In the genomic region with DNA sequence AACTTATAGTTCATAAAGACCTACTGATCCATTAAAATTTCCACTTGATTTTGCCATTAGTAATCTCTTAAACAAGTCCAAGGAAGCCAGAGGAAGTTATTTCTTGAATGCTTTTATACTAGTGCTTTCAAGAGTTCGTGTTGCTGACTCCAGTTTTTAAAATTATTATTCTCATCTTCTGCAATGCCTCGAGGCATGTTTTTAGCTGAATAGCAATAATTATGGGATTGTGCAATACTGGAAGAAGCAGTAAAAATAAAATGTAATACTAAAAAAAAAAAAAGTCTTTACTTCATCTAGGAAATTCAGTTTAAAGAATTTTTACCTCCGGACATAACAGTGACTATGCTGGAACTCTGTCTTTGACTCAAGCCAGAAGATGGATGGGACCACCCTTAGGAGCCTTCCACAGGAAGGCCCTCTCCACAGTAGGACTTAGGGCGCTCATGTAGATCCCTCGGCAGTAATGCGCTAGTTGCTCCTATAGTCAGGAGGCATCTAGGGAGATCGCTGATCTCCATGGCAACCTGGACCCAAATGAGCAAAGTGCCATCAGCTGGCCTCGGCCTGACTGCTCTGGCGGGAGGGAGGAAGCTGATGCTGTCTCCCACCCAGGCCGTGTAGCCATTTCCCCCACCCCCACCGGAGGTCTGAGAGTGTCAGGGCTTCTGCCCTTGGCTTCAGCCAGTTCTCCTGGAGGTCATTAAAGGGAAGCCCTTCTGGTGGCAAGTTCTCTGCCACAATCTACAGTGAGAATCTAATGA, we compare ENCODE assay signal across 13 cellular contexts. TPM values are rescaled to one million over a fixed set of nuclear protein-coding genes. Genes with fewer than 3 reads are reported as not detected.
DNase-seq lines count a peak whose midpoint lies in the region; ATAC-seq and TF ChIP-seq lines count a peak whose summit lies in the region.
"Had no signal": no experiment of that assay in that cellular context is flagged by ENCODE, and none has a peak within 500 bp of the region (broad histone marks: within the 10 kb centered on the region; RNA-seq: fewer than 3 reads in every experiment).

No MANE protein-coding gene starts in this region.

- no peak overlapping the region for H2AFZ ChIP-seq in MM.1S (ENCODE audit: low read length)
- H2AFZ ChIP-seq: neural progenitor cell had no signal

- 0 out of 2 replicates have a peak, but pooled peaks cover 4% of the 10 kb centered on the region for H3F3A ChIP-seq in MM.1S (ENCODE audit: insufficient read depth, low read length)

- TF ChIP-seq CTCF in MM.1S (IDR thresholded peaks at IDR 0.05; ENCODE audit: low read length) (no peak), type B pancreatic cell (conservative IDR thresholded peaks at IDR 0.05) (no peak)

- H3K4me3 ChIP-seq in MM.1S (ENCODE audit: low read length) (no peak overlapping the region), mucosa of rectum (ENCODE audit: low read length in 2 of 2) (no peak overlapping the region)
- H3K4me3 ChIP-seq: neural progenitor cell had no signal

- no peak overlapping the region for H3K9ac ChIP-seq in MM.1S (ENCODE audit: low read length)
- H3K9ac ChIP-seq in mucosa of rectum (ENCODE audit: low read depth in 1 of 2, low read length in 2 of 2) = no peak overlapping the region
- H3K9ac ChIP-seq: neural progenitor cell had no signal

- no peak for ATAC-seq in GM21390 (IDR thresholded peaks at IDR 0.05; ENCODE audit: unreplicated experiment)
- ATAC-seq: activated CD8-positive, alpha-beta T cell treated with anti-CD3 and anti-CD28 coated beads for 36 hours; CD8-positive, alpha-beta T cell had no signal

- no peaks in the 10 kb centered on the region for H3K36me3 ChIP-seq in MM.1S (replicated peaks; ENCODE audit: insufficient read depth, low read length)
- H3K36me3 ChIP-seq in mucosa of rectum (ENCODE audit: control insufficient read depth in 2 of 2, insufficient read depth in 2 of 2, low read length in 2 of 2) = no peaks in the 10 kb centered on the region
- H3K36me3 ChIP-seq: neural progenitor cell had no signal

- H3K9me2 ChIP-seq in MM.1S (replicated peaks; ENCODE audit: insufficient read depth, low read length) = no peaks in the 10 kb centered on the region

- DNase-seq in MM.1S (no peak), dedifferentiated amniotic fluid mesenchymal stem cell (ENCODE audit: extremely low spot score) (peak; percentile 54), type B pancreatic cell (ENCODE audit: extremely low spot score, unreplicated experiment) (peak; percentile 57), activated gamma-delta T cell treated with Interleukin-2 at 50 U/mL for 16 hours (no peak)
- DNase-seq in activated T-cell treated with anti-CD3 and anti-CD28 coated beads, Interleukin-2, amount 50 U/mL, for 48 hours = no peak
- DNase-seq: activated CD8-positive, alpha-beta T cell treated with anti-CD3 and anti-CD28 coated beads for 36 hours; CD8-positive, alpha-beta T cell; stimulated activated CD4-positive, alpha-beta T cell treated with anti-CD3 and anti-CD28 coated beads, Interleukin-12 subunit alpha, Interleukin-12 subunit beta, amount 100 ng/mL, for 4 hours; substantia nigra had no signal

- peaks cover 5% of the 10 kb centered on the region for H3K9me3 Mint-ChIP-seq in type B pancreatic cell
- H3K9me3 Mint-ChIP-seq: activated CD8-positive, alpha-beta T cell treated with anti-CD3 and anti-CD28 coated beads for 36 hours; CD8-positive, alpha-beta T cell; neural progenitor cell had no signal

- H3K9me3 ChIP-seq in MM.1S (replicated peaks; ENCODE audit: insufficient read depth, low read length) (no peaks in the 10 kb centered on the region), mucosa of rectum (ENCODE audit: control insufficient read depth in 2 of 2, low read length in 2 of 2) (no peaks in the 10 kb centered on the region)

- peaks cover 19% of the 10 kb centered on the region for H3K36me3 Mint-ChIP-seq in type B pancreatic cell
- H3K36me3 Mint-ChIP-seq: CD8-positive, alpha-beta T cell had no signal

- no peak overlapping the region for H3K4me3 Mint-ChIP-seq in type B pancreatic cell
- H3K4me3 Mint-ChIP-seq: activated CD8-positive, alpha-beta T cell treated with anti-CD3 and anti-CD28 coated beads for 36 hours; CD8-positive, alpha-beta T cell; neural progenitor cell had no signal

- H4K20me1 ChIP-seq in MM.1S (ENCODE audit: insufficient read depth, low read length) = no peaks in the 10 kb centered on the region

- peaks cover 30% of the 10 kb centered on the region for H3K4me1 ChIP-seq in MM.1S (ENCODE audit: low read length)
- peaks cover 0 to 3% of the 10 kb centered on the region in 2 donors for H3K4me1 ChIP-seq in mucosa of rectum (ENCODE audit: control insufficient read depth in 2 of 2, insufficient read depth in 2 of 2, low read length in 2 of 2)
- H3K4me1 ChIP-seq: neural progenitor cell had no signal

- H3K79me2 ChIP-seq in MM.1S (ENCODE audit: low read length) = peaks cover 43% of the 10 kb centered on the region

- peak overlapping the region; percentile 67 for H3K27ac Mint-ChIP-seq in type B pancreatic cell
- H3K27ac Mint-ChIP-seq: activated CD8-positive, alpha-beta T cell treated with anti-CD3 and anti-CD28 coated beads for 36 hours; CD8-positive, alpha-beta T cell; neural progenitor cell had no signal

- H3K27ac ChIP-seq in MM.1S (ENCODE audit: low read length) (peak overlapping the region; percentile 95), mucosa of rectum (ENCODE audit: low read depth in 2 of 2, low read length in 2 of 2) (peak overlapping the region; percentile 52 to 69)
- H3K27ac ChIP-seq: neural progenitor cell had no signal

- no peaks in the 10 kb centered on the region for H3K27me3 ChIP-seq in MM.1S (replicated peaks; ENCODE audit: insufficient read depth, low read length)
- no peaks in the 10 kb centered on the region for H3K27me3 ChIP-seq in mucosa of rectum (ENCODE audit: control insufficient read depth in 2 of 2, insufficient read depth in 2 of 2, low read length in 2 of 2)
- H3K27me3 ChIP-seq: neural progenitor cell had no signal

- peaks cover 47% of the 10 kb centered on the region for H3K4me1 Mint-ChIP-seq in type B pancreatic cell (ENCODE audit: unreplicated experiment)

- no peak overlapping the region for H3K4me2 ChIP-seq in MM.1S (ENCODE audit: low read depth, low read length)
- H3K4me2 ChIP-seq: neural progenitor cell had no signal

- no peaks in the 10 kb centered on the region for H3K27me3 Mint-ChIP-seq in type B pancreatic cell
- H3K27me3 Mint-ChIP-seq: activated CD8-positive, alpha-beta T cell treated with anti-CD3 and anti-CD28 coated beads for 36 hours had no signal

RNA-seq across cellular contexts. Expression of a gene that starts 56.7 kb away (rescaled TPM):
- total RNA-seq in type B pancreatic cell (ENCODE audit: low replicate concordance) = 160 and 246 TPM in 2 replicates
- total RNA-seq: G401 had no signal

Comparison
In these comparisons a context has a peak if more than half of its experiments do, and no peak if none do; other contexts are left out.
1. DNase-seq: peak in dedifferentiated amniotic fluid mesenchymal stem cell (single experiment) and type B pancreatic cell (single experiment); none in MM.1S (single experiment), activated gamma-delta T cell treated with Interleukin-2 at 50 U/mL for 16 hours (single experiment) and activated T-cell treated with anti-CD3 and anti-CD28 coated beads, Interleukin-2, amount 50 U/mL, for 48 hours (0 of 2).